8 cellular contexts compared by ENCODE assay signal in the genomic region with DNA sequence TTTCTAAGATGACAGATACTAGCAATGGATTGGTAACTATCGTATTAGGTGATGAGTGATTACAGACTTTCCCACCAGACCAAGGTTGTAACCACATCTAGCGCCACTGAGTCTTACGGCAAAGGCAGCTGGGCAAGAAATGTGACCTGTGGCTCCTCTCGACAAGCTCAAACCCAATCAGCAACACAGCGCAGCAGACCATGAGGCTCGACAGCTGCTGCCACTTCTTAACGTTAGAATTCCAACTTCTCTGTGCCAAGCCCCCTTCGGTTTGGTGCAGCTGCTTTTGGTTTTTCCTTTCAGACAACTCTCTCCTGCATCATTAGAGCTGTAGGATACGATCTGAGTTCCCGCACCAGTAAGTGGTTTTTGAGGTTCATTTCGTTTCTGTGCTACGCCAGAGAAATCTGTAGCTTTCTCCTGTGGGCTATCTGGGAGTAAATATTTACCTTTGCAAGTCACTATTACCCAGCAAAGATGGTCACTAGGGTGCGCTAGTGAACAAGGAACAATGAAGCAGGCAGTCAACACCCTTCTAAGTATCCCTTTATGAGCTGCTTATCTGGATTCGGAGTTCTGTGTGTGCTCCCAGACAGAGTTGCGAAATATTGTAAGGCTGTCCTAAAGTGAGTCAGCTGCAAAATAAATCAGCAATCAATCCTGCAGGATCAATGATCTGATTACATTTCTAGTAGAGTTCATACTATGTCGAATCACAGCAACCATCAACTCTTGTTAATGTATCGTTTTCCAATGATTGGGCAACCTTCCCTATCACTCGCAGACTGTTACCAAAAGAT.
DNase-seq lines count a peak whose midpoint lies in the region; ATAC-seq and TF ChIP-seq lines count a peak whose summit lies in the region.

No MANE protein-coding gene starts in this region.

- H3K9me3 Mint-ChIP-seq in Calu3 (ENCODE audit: low read depth, unreplicated experiment) (no peaks in the 10 kb centered on the region), neural crest cell (no peaks in the 10 kb centered on the region), type B pancreatic cell (no peaks in the 10 kb centered on the region)

- peak overlapping the region; percentile 19 for H3K4me3 ChIP-seq in fibroblast of villous mesenchyme (ENCODE audit: low read depth, low read length)

- DNase-seq in Calu3 (peak; percentile 84), HPDE6-E6E7 (ENCODE audit: extremely low spot score) (peak; percentile 56), NCI-H774 (lab: John Stamatoyannopoulos, UW) (peak; percentile 72), fibroblast of villous mesenchyme (ENCODE audit: low read depth) (peak; percentile 91), neural crest cell (ENCODE audit: low read depth, low spot score) (peak; percentile 83), type B pancreatic cell (ENCODE audit: extremely low spot score, unreplicated experiment) (no peak)
- peak; percentile 38 for DNase-seq in activated CD8-positive, alpha-beta memory T cell treated with anti-CD3 and anti-CD28 coated beads, Interleukin-2, amount 50 U/mL, for 4 hours

- TF ChIP-seq CTCF in Calu3 (IDR thresholded peaks at IDR 0.05; ENCODE audit: unreplicated experiment): peak; percentile 38
- TF ChIP-seq CTCF in fibroblast of villous mesenchyme (IDR thresholded peaks at IDR 0.05; ENCODE audit: insufficient read depth, low read depth, low read length): peak; percentile 73
- peak; percentile 82 for TF ChIP-seq CTCF in neural crest cell (conservative IDR thresholded peaks at IDR 0.05)
- peak; percentile 83 for TF ChIP-seq CTCF in type B pancreatic cell (conservative IDR thresholded peaks at IDR 0.05)

- no TSS peak for BruUV-seq in Calu3 (replicated peaks; lab: Mats Ljungman, UMichigan)

- H3K4me1 Mint-ChIP-seq in Calu3 (ENCODE audit: low read depth, unreplicated experiment): peaks cover 10% of the 10 kb centered on the region
- peaks cover 24% of the 10 kb centered on the region for H3K4me1 Mint-ChIP-seq in neural crest cell
- peaks cover 4% of the 10 kb centered on the region for H3K4me1 Mint-ChIP-seq in type B pancreatic cell (ENCODE audit: unreplicated experiment)

- peak; percentile 87 for ATAC-seq in GM19438 (IDR thresholded peaks at IDR 0.05; ENCODE audit: low read depth, unreplicated experiment)

- intact Hi-C loops in Calu3 (cut with micrococcal nuclease; ENCODE audit: unreplicated experiment): loop anchor here (1.0 to 5.0 kb wide), 6 partner anchors 45 to 363 kb away; no protein-coding TSS in a partner anchor

- H3K27ac Mint-ChIP-seq in Calu3 (ENCODE audit: unreplicated experiment) (no peak overlapping the region), neural crest cell (ENCODE audit: unreplicated experiment) (no peak overlapping the region), type B pancreatic cell (peak overlapping the region; percentile 11)

- CTCF ChIA-PET in Calu3 (lab: Charles Lee): interaction anchor here (0.5 to 2.2 kb wide), 23 partner anchors 8 to 387 kb away, joined by 3 to 22 read pairs (median 3); a partner anchor contains a TSS

- H3K4me3 Mint-ChIP-seq in Calu3 (ENCODE audit: low read depth, unreplicated experiment) (peak overlapping the region; percentile 70), neural crest cell (no peak overlapping the region), type B pancreatic cell (peak overlapping the region; percentile 80)

- H3K27me3 Mint-ChIP-seq in Calu3 (ENCODE audit: unreplicated experiment): peaks cover 6% of the 10 kb centered on the region
- no peaks in the 10 kb centered on the region for H3K27me3 Mint-ChIP-seq in neural crest cell (ENCODE audit: low read depth)
- peaks cover 13% of the 10 kb centered on the region for H3K27me3 Mint-ChIP-seq in type B pancreatic cell

- H3K36me3 Mint-ChIP-seq in Calu3 (ENCODE audit: insufficient read depth, unreplicated experiment): peaks cover 6% of the 10 kb centered on the region
- H3K36me3 Mint-ChIP-seq in neural crest cell (ENCODE audit: low read depth): peaks cover 3% of the 10 kb centered on the region
- no peaks in the 10 kb centered on the region for H3K36me3 Mint-ChIP-seq in type B pancreatic cell
